ENCODE assay signal across 11 cellular contexts in the genomic region with DNA sequence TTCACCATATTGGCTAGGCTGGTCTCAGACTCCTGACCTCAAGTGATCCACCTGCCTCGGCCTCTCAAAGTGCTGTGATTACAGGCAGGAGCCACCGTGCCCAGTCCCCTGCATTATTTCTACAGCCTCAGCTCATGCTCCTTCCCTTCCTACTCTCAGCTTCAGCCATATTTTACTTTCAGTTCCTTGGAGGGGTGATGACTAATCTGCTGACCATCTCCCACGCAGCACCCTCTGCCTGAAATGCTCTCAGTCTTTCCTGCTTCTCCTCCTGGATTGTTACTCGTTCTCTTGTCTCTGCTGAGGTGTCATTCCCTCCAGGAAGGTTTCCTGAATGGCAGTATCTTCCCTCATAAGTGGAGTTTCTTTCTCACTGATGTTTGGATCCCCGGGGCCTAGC.
DNase-seq lines count a peak whose midpoint lies in the region; ATAC-seq and TF ChIP-seq lines count a peak whose summit lies in the region.
"Had no signal": no experiment of that assay in that cellular context is flagged by ENCODE, and none has a peak within 500 bp of the region (broad histone marks: within the 10 kb centered on the region; RNA-seq: fewer than 3 reads in every experiment).

No MANE protein-coding gene starts in this region.

- H3K9ac ChIP-seq in HCT116 (ENCODE audit: low read length), result no peak overlapping the region

- TF ChIP-seq RAD21 in HCT116 (IDR thresholded peaks at IDR 0.05; ENCODE audit: low read depth), result no peak

- H3K27me3 ChIP-seq in HCT116 (ENCODE audit: insufficient read depth, low read length) (no peaks in the 10 kb centered on the region), foreskin keratinocyte (no peaks in the 10 kb centered on the region)

- H3K4me1 Mint-ChIP-seq in activated CD4-positive, alpha-beta T cell treated with anti-CD3 and anti-CD28 coated beads, Interleukin-2, amount 10 ng/mL, durations not matched to agents 24 days and 14 days, result peaks cover 2% of the 10 kb centered on the region
- H3K4me1 Mint-ChIP-seq: CD4-positive, alpha-beta memory T cell had no signal

- intact Hi-C loops in HCT116 (cut with micrococcal nuclease), result no loop called here
- intact Hi-C loops in activated CD4-positive, alpha-beta T cell treated with anti-CD3 and anti-CD28 coated beads, Interleukin-2, amount 10 ng/mL, durations not matched to agents 24 days and 14 days (cut with micrococcal nuclease), result no loop called here

- no peaks in the 10 kb centered on the region for H3K9me3 ChIP-seq in HCT116 (ENCODE audit: control insufficient read depth in 1 of 2, insufficient read depth in 1 of 2, low read depth in 1 of 2, low read length in 2 of 2)

- no peaks in the 10 kb centered on the region for H3K36me3 Mint-ChIP-seq in activated CD4-positive, alpha-beta T cell treated with anti-CD3 and anti-CD28 coated beads, Interleukin-2, amount 10 ng/mL, durations not matched to agents 24 days and 14 days (ENCODE audit: low read depth)
- H3K36me3 Mint-ChIP-seq: CD4-positive, alpha-beta memory T cell had no signal

- no peaks in the 10 kb centered on the region for H3K79me2 ChIP-seq in HCT116 (ENCODE audit: insufficient read depth, low read length)

- H3K4me2 ChIP-seq in HCT116 (ENCODE audit: low read length), result peak overlapping the region; percentile 66

- POLR2A ChIA-PET in AG04449 (lab: Yijun Ruan, JAX) (no interaction called here), HCT116 (lab: Charles Lee) (interaction anchor here (0.7 kb wide), 1 partner anchor 26 kb away, joined by 3 read pairs; no protein-coding TSS in a partner anchor)

- H3K4me1 ChIP-seq in HCT116 (ENCODE audit: control insufficient read depth in 1 of 2, insufficient read depth in 2 of 2, low read length in 2 of 2) (peaks cover 0 to 22% of the 10 kb centered on the region in 2 experiments; a peak in 2 of 4 replicates), foreskin keratinocyte (peaks cover 6% of the 10 kb centered on the region)

- no peak for TF ChIP-seq POLR2A in HCT116 (IDR thresholded peaks at IDR 0.05; ENCODE audit: borderline replicate concordance, extremely low read depth, insufficient read depth, insufficient read length)

- no TSS peak for BruUV-seq in HCT116 (replicated peaks; lab: Mats Ljungman, UMichigan)

- H2AFZ ChIP-seq in HCT116 (ENCODE audit: low read depth, low read length, poor library complexity, severe bottlenecking), result peak overlapping the region; percentile 31

- no peaks in the 10 kb centered on the region for H3K9me2 ChIP-seq in HCT116 (ENCODE audit: insufficient read depth)

- no peaks in the 10 kb centered on the region for H3K9me3 Mint-ChIP-seq in activated CD4-positive, alpha-beta T cell treated with anti-CD3 and anti-CD28 coated beads, Interleukin-2, amount 10 ng/mL, durations not matched to agents 24 days and 14 days
- H3K9me3 Mint-ChIP-seq: CD4-positive, alpha-beta memory T cell had no signal

- DNase-seq in AG04449 (ENCODE audit: low read depth, low spot score) (peak; percentile 23), HCT116 (ENCODE audit: low read depth, low spot score) (peak; percentile 24), SIG-M5 treated with dmso at 0.1 percent for 504 hours (lab: John Stamatoyannopoulos, UW; ENCODE audit: unreplicated experiment) (peak; percentile 41), foreskin keratinocyte (peak in 1 of 2 donors; percentile 45), NCI-H510A (lab: John Stamatoyannopoulos, UW) (no peak), inferior parietal cortex (ENCODE audit: extremely low spot score) (no peak)
- DNase-seq in activated CD4-positive, alpha-beta T cell treated with anti-CD3 and anti-CD28 coated beads, Interleukin-2, amount 10 ng/mL, durations not matched to agents 24 days and 14 days, result no peak
- DNase-seq: CD4-positive, alpha-beta memory T cell; cortex of kidney; kidney had no signal

- no peak overlapping the region for H3K27ac Mint-ChIP-seq in activated CD4-positive, alpha-beta T cell treated with anti-CD3 and anti-CD28 coated beads, Interleukin-2, amount 10 ng/mL, durations not matched to agents 24 days and 14 days
- H3K27ac Mint-ChIP-seq: CD4-positive, alpha-beta memory T cell had no signal

- no peaks in the 10 kb centered on the region for H4K20me1 ChIP-seq in HCT116 (ENCODE audit: insufficient read depth)

- RAD21 ChIA-PET in HCT116 (lab: Charles Lee; ENCODE audit: low non-redundant PET in 1 of 2, low total read pairs in 2 of 2, uncharacterized antibody in 2 of 2, unreplicated experiment in 2 of 2), result no interaction called here

- no peaks in the 10 kb centered on the region for H3K27me3 Mint-ChIP-seq in activated CD4-positive, alpha-beta T cell treated with anti-CD3 and anti-CD28 coated beads, Interleukin-2, amount 10 ng/mL, durations not matched to agents 24 days and 14 days

- no peak overlapping the region for H3K4me3 Mint-ChIP-seq in activated CD4-positive, alpha-beta T cell treated with anti-CD3 and anti-CD28 coated beads, Interleukin-2, amount 10 ng/mL, durations not matched to agents 24 days and 14 days
- H3K4me3 Mint-ChIP-seq: CD4-positive, alpha-beta memory T cell had no signal

- no peak overlapping the region for H3K27ac ChIP-seq in HCT116 (ENCODE audit: low read depth, low read length)
- peak overlapping the region; percentile 77 for H3K27ac ChIP-seq in foreskin keratinocyte

- CTCF ChIA-PET in AG04449 (lab: Yijun Ruan, JAX), result no interaction called here
- CTCF ChIA-PET in HCT116 (lab: Charles Lee), result no interaction called here

- ATAC-seq in HCT116 (peak; percentile 59), foreskin keratinocyte (peak; percentile 88)
- no peak for ATAC-seq in activated CD4-positive, CD25-positive, alpha-beta regulatory T cell treated with anti-CD3 and anti-CD28 coated beads, Interleukin-2, amount 50 U/mL, for 24 hours

- no peaks in the 10 kb centered on the region for H3K36me3 ChIP-seq in HCT116 (ENCODE audit: control insufficient read depth in 1 of 2, insufficient read depth in 2 of 2, low read length in 2 of 2)

- TF ChIP-seq CTCF in AG04449 (IDR thresholded peaks at IDR 0.05; ENCODE audit: insufficient read depth, low read length, missing control alignments) (no peak), HCT116 (IDR thresholded peaks at IDR 0.05 in 2 of 3, conservative IDR thresholded peaks at IDR 0.05 in 1 of 3; ENCODE audit: borderline replicate concordance in 1 of 3, insufficient read depth in 1 of 3, low read depth in 2 of 3, low read length in 2 of 3) (no peak), foreskin keratinocyte (conservative IDR thresholded peaks at IDR 0.05) (no peak)

- no peak overlapping the region for H3K4me3 ChIP-seq in AG04449 (ENCODE audit: low read depth, low read length)
- H3K4me3 ChIP-seq in HCT116 (replicated peaks in 1 of 2; ENCODE audit: low read depth in 1 of 2, low read length in 2 of 2), result peak overlapping the region in 1 of 2 experiments; percentile 30; a peak in 1 of 4 replicates

TF ChIP-seq in HCT116, 20 proteins besides CTCF, POLR2A, EP300 and RAD21:
- TF ChIP-seq, protein P1, sequence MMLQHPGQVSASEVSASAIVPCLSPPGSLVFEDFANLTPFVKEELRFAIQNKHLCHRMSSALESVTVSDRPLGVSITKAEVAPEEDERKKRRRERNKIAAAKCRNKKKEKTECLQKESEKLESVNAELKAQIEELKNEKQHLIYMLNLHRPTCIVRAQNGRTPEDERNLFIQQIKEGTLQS (IDR thresholded peaks at IDR 0.05), result no peak
- TF ChIP-seq ZNF274 (IDR thresholded peaks at IDR 0.05; ENCODE audit: low read depth, low read length) (no peak), JUND (IDR thresholded peaks at IDR 0.05) (peak; percentile 30; the same call in 1 of the 2 replicates), SP1 (IDR thresholded peaks at IDR 0.05; ENCODE audit: low read depth) (0 out of 2 replicates have a peak, but pooled peaks have one; percentile 17), TCF7L2 (IDR thresholded peaks at IDR 0.05; ENCODE audit: borderline replicate concordance, extremely low read depth, insufficient read depth, insufficient read length) (no peak), EGR1 (IDR thresholded peaks at IDR 0.05; ENCODE audit: low read depth) (peak; percentile 66), CBX3 (IDR thresholded peaks at IDR 0.05; ENCODE audit: low read depth) (peak; percentile 71), EZH2 (IDR thresholded peaks at IDR 0.05) (no peak), CEBPB (IDR thresholded peaks at IDR 0.05; ENCODE audit: low read depth) (no peak), FOSL1 (IDR thresholded peaks at IDR 0.05; ENCODE audit: low read depth) (peak; percentile 43; the same call in 1 of the 2 replicates), POLR2AphosphoS5 (IDR thresholded peaks at IDR 0.05; ENCODE audit: low read depth, low read length) (peak; percentile 27; the same call in 1 of the 2 replicates)
- TF ChIP-seq, protein P2, sequence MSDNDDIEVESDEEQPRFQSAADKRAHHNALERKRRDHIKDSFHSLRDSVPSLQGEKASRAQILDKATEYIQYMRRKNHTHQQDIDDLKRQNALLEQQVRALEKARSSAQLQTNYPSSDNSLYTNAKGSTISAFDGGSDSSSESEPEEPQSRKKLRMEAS (IDR thresholded peaks at IDR 0.05), result no peak
- TF ChIP-seq, protein P3, sequence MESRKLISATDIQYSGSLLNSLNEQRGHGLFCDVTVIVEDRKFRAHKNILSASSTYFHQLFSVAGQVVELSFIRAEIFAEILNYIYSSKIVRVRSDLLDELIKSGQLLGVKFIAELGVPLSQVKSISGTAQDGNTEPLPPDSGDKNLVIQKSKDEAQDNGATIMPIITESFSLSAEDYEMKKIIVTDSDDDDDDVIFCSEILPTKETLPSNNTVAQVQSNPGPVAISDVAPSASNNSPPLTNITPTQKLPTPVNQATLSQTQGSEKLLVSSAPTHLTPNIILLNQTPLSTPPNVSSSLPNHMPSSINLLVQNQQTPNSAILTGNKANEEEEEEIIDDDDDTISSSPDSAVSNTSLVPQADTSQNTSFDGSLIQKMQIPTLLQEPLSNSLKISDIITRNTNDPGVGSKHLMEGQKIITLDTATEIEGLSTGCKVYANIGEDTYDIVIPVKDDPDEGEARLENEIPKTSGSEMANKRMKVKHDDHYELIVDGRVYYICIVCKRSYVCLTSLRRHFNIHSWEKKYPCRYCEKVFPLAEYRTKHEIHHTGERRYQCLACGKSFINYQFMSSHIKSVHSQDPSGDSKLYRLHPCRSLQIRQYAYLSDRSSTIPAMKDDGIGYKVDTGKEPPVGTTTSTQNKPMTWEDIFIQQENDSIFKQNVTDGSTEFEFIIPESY (IDR thresholded peaks at IDR 0.05; ENCODE audit: extremely low read depth, insufficient replicate concordance, low read length), result no peak
TF ChIP-seq in HCT116: peak in this region for 6.

Comparison
In these comparisons a context has a peak if more than half of its experiments do, and no peak if none do; other contexts are left out.
1. DNase-seq: peak in AG04449 (single experiment), HCT116 (single experiment) and SIG-M5 treated with dmso at 0.1 percent for 504 hours (single experiment); none in NCI-H510A (single experiment), activated CD4-positive, alpha-beta T cell treated with anti-CD3 and anti-CD28 coated beads, Interleukin-2, amount 10 ng/mL, durations not matched to agents 24 days and 14 days (single experiment) and inferior parietal cortex (single experiment).
2. ATAC-seq: peak in HCT116 (single experiment) and foreskin keratinocyte (single experiment); none in activated CD4-positive, CD25-positive, alpha-beta regulatory T cell treated with anti-CD3 and anti-CD28 coated beads, Interleukin-2, amount 50 U/mL, for 24 hours (0 of 2).